ENCODE assay signal across 8 cellular contexts in the genomic region with DNA sequence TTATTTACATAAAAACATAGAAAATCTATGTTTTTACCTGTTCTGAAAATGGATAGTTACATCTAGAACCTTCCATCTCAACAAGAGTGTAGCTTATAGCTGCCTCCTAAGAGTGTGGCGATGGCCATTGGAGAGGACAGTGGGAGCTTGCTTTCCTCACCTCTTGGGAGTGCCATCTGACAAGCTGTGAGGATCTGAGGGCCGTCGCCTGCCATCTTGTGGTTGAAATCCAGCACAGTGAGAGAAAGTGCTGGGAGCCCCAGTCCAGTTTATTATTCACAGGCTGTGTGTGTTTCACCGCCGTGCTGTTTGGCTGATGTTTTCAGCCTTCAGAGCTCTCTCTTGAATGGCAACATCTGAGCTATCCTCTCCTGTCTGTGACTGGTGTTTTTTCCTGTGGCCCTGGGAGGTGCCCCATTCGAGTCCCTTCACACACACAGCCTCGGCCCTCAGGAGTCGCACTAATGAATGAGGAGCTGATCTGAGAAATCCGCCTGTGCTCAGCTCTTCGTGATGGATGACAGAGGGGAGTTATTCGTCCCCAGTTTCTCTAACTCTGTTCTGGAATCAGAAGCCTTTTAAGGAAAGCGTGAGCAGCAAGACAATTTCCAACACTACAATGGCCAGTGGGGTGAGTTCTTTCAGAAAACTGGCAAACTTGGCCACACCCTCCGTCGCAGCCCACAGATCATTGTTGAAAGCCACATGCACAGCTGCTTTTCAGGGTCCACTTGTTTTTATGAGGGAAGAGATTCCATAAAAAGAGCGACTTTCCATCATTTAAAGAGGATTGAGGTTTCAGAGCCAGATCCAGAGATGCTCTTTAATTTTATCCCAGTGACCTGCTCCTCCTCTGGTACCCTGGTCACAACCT.
DNase-seq lines count a peak whose midpoint lies in the region; ATAC-seq and TF ChIP-seq lines count a peak whose summit lies in the region.

No MANE protein-coding gene starts in this region.

- H3K9me2 ChIP-seq in MM.1S (replicated peaks; ENCODE audit: insufficient read depth, low read length) = no peaks in the 10 kb centered on the region

- H3K4me2 ChIP-seq in MM.1S (ENCODE audit: low read depth, low read length) = no peak overlapping the region

- H3K27me3 ChIP-seq in MM.1S (replicated peaks; ENCODE audit: insufficient read depth, low read length) = no peaks in the 10 kb centered on the region

- H3K4me3 Mint-ChIP-seq in mesothelial cell of epicardium = no peak overlapping the region

- TF ChIP-seq CTCF in MM.1S (IDR thresholded peaks at IDR 0.05; ENCODE audit: low read length) (peak; percentile 72), mesothelial cell of epicardium (IDR thresholded peaks at IDR 0.05; ENCODE audit: unreplicated experiment) (peak; percentile 50)

- H3K4me1 Mint-ChIP-seq in mesothelial cell of epicardium = peaks cover 7% of the 10 kb centered on the region

- DNase-seq in Ammon's horn (ENCODE audit: low spot score) (peak; percentile 96), MM.1S (peak; percentile 68), SKM-1 treated with dmso at 0.1 percent for 144 hours (lab: John Stamatoyannopoulos, UW; ENCODE audit: unreplicated experiment) (peak; percentile 47), epithelial cell of prostate (ENCODE audit: low read depth, low spot score) (peak; percentile 39), mesothelial cell of epicardium (ENCODE audit: low spot score in 2 of 2, unreplicated experiment in 2 of 2) (peak; percentile 27 to 66), NCI-H1048 (lab: John Stamatoyannopoulos, UW) (no peak)

- no peaks in the 10 kb centered on the region for H3K9me3 Mint-ChIP-seq in mesothelial cell of epicardium

- no peaks in the 10 kb centered on the region for H3K36me3 Mint-ChIP-seq in mesothelial cell of epicardium

- no peaks in the 10 kb centered on the region for H3K27me3 Mint-ChIP-seq in mesothelial cell of epicardium (ENCODE audit: low read depth)

- H3K27ac ChIP-seq in MM.1S (ENCODE audit: low read length) = no peak overlapping the region
- no peak overlapping the region for H3K27ac ChIP-seq in epithelial cell of prostate

- H3K4me1 ChIP-seq in MM.1S (ENCODE audit: low read length) = no peaks in the 10 kb centered on the region

- H2AFZ ChIP-seq in MM.1S (ENCODE audit: low read length) = no peak overlapping the region

- no peaks in the 10 kb centered on the region for H3K79me2 ChIP-seq in MM.1S (ENCODE audit: low read length)

- peak; percentile 76 for ATAC-seq in GM18868 (IDR thresholded peaks at IDR 0.05; ENCODE audit: unreplicated experiment)
- no peak for ATAC-seq in HG02981 (IDR thresholded peaks at IDR 0.05; ENCODE audit: unreplicated experiment)

- H4K20me1 ChIP-seq in MM.1S (ENCODE audit: insufficient read depth, low read length) = no peaks in the 10 kb centered on the region

- H3K9me3 ChIP-seq in MM.1S (replicated peaks; ENCODE audit: insufficient read depth, low read length) = no peaks in the 10 kb centered on the region

- H3F3A ChIP-seq in MM.1S (ENCODE audit: insufficient read depth, low read length) = no peaks in the 10 kb centered on the region

- H3K9ac ChIP-seq in MM.1S (ENCODE audit: low read length) = no peak overlapping the region

- peak overlapping the region; percentile 15 for H3K27ac Mint-ChIP-seq in mesothelial cell of epicardium

- H3K4me3 ChIP-seq in MM.1S (ENCODE audit: low read length) = no peak overlapping the region

- H3K36me3 ChIP-seq in MM.1S (replicated peaks; ENCODE audit: insufficient read depth, low read length) = no peaks in the 10 kb centered on the region
